Comparison of ENCODE assay signal across 1 cellular context in the genomic region with DNA sequence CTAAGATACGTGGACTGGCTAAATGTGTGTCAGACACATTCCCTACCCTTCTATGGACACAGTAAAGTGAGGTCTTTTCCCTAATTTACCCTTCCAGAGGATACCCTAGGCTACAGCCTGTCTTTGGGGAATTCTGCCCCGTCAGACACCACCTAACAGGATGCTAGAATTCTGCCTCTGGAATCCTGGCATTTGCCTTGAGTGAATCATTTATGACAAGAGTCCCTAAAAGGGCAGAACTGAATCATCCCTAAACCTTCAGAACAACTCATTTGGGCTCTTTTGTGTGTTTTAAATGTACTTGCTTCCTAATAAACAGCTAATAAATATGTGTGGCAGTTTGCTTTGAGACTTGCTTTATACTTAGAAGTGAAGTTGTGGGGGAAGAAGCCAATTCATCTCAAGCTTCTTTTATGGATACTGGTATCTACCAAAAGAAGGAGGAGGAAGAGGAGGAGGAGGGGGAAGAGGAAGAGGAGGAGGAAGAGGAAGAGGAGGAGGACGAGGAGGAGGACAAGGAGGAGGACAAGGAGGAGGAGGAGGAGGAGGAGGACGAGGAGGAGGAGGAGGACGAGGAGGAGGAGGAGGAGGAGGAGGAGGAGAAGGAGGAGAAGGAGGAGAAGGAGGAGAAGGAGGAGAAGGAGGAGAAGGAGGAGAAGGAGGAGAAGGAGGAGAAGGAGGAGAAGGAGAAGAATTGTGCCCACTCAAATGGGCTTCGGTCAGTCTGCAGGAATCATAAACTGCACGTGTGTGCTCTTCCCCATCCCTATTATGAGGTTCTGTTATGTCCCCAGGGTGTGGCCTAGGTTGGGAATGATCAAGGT.
TF ChIP-seq lines count a peak whose summit lies in the region.

No MANE protein-coding gene starts in this region.

TF ChIP-seq in endothelial cell of umbilical vein, 7 proteins besides CTCF, POLR2A, EP300 and RAD21:
- TF ChIP-seq FOS (IDR thresholded peaks at IDR 0.05; ENCODE audit: borderline replicate concordance, insufficient read depth, low read length) (peak; percentile 85), MYC (IDR thresholded peaks at IDR 0.05; ENCODE audit: low read depth, low read length) (no peak)
